ENCODE assay signal across 1 cellular context in the genomic region with DNA sequence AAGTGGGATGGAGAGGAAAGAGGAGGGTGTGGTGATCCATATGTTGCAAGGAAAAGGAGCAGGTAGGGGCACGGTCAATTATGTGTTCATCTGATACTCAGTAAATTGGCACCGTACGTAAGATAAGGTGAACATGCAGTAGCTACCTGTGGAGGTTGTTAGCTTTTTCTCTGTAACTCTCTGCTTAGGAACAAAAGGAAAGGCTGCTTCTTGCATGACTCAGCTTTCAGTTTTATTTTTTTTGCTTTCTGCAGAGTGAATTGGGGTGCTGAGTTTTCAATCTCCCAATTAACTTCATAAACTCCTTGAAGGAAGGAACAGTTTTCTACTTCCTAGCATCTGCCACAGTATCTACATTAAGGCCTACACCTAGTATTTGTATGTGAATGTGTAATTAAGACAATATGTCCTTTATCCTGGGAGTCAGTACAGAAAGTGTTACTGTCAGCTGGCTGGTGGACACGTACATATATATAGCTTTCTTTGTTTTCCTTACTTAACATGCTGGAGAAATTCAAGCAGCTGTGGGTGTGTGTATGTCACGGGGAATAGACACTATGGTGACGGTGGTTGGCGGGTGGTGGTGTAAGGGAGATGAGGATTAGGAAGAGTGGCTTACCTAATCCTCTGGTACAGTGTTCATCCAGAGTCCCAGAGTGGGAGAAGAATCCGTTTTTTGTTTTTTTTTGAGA.
TF ChIP-seq lines count a peak whose summit lies in the region.

No MANE protein-coding gene starts in this region.

TF ChIP-seq in IMR-90, 13 proteins besides CTCF, POLR2A, EP300 and RAD21:
- TF ChIP-seq RCOR1 (IDR thresholded peaks at IDR 0.05; ENCODE audit: insufficient replicate concordance, low read length) (no peak), MAZ (IDR thresholded peaks at IDR 0.05; ENCODE audit: borderline replicate concordance, low read depth, low read length) (no peak), BHLHE40 (IDR thresholded peaks at IDR 0.05; ENCODE audit: low read depth, low read length) (no peak), NFE2L2 (IDR thresholded peaks at IDR 0.05; ENCODE audit: low read depth, low read length) (no peak), FOS (IDR thresholded peaks at IDR 0.05; ENCODE audit: low read depth, low read length) (no peak), CEBPB (IDR thresholded peaks at IDR 0.05; ENCODE audit: low read depth, low read length) (no peak), MXI1 (IDR thresholded peaks at IDR 0.05; ENCODE audit: borderline replicate concordance, low read depth, low read length) (no peak), RFX5 (IDR thresholded peaks at IDR 0.05; ENCODE audit: low read depth, low read length) (no peak), CHD1 (IDR thresholded peaks at IDR 0.05; ENCODE audit: low read depth, low read length) (no peak), SMC3 (IDR thresholded peaks at IDR 0.05; ENCODE audit: low read depth, low read length) (no peak), MAFK (IDR thresholded peaks at IDR 0.05; ENCODE audit: low read depth, low read length) (no peak)
- TF ChIP-seq, protein P1, sequence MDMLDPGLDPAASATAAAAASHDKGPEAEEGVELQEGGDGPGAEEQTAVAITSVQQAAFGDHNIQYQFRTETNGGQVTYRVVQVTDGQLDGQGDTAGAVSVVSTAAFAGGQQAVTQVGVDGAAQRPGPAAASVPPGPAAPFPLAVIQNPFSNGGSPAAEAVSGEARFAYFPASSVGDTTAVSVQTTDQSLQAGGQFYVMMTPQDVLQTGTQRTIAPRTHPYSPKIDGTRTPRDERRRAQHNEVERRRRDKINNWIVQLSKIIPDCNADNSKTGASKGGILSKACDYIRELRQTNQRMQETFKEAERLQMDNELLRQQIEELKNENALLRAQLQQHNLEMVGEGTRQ (IDR thresholded peaks at IDR 0.05; ENCODE audit: low read depth, low read length): no peak
- TF ChIP-seq, protein P2, sequence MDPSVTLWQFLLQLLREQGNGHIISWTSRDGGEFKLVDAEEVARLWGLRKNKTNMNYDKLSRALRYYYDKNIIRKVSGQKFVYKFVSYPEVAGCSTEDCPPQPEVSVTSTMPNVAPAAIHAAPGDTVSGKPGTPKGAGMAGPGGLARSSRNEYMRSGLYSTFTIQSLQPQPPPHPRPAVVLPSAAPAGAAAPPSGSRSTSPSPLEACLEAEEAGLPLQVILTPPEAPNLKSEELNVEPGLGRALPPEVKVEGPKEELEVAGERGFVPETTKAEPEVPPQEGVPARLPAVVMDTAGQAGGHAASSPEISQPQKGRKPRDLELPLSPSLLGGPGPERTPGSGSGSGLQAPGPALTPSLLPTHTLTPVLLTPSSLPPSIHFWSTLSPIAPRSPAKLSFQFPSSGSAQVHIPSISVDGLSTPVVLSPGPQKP (IDR thresholded peaks at IDR 0.05; ENCODE audit: borderline replicate concordance, low read depth, low read length): no peak
